ENCODE assay signal across 10 cellular contexts in genomic region chr4:103429283-103429682, GRCh38.
DNase-seq lines count a peak whose midpoint lies in the region; ATAC-seq and TF ChIP-seq lines count a peak whose summit lies in the region.
"Had no signal": no experiment of that assay in that cellular context is flagged by ENCODE, and none has a peak within 500 bp of the region (broad histone marks: within the 10 kb centered on the region; RNA-seq: fewer than 3 reads in every experiment).

No MANE protein-coding gene starts in this region.

- POLR2A ChIA-PET in T-cell (lab: Charles Lee), result no interaction called here

- H3K36me3 Mint-ChIP-seq in T-cell, result no peaks in the 10 kb centered on the region

- no peaks in the 10 kb centered on the region for H3K27me3 Mint-ChIP-seq in T-cell

- H3K9me3 Mint-ChIP-seq in T-cell, result peaks cover 0 to 4% (median 3%) of the 10 kb centered on the region in 3 donors
- H3K9me3 Mint-ChIP-seq: activated T-cell treated with anti-CD3 and anti-CD28 coated beads, Interleukin-2, amount 50 U/mL, for 4 hours had no signal

- ATAC-seq in GM18498 (IDR thresholded peaks at IDR 0.05; ENCODE audit: unreplicated experiment) (peak; percentile 86), GM21360 (IDR thresholded peaks at IDR 0.05; ENCODE audit: unreplicated experiment) (peak; percentile 98), HG03280 (IDR thresholded peaks at IDR 0.05; ENCODE audit: unreplicated experiment) (peak; percentile 82), T-cell (replicated peaks in 1 of 4) (no peak)

- H3K4me1 Mint-ChIP-seq in T-cell, result no peaks in the 10 kb centered on the region

- H3K4me3 ChIP-seq in fibroblast of pulmonary artery (replicated peaks; ENCODE audit: low read depth, low read length), result no peak overlapping the region

- DNase-seq in fibroblast of pulmonary artery (ENCODE audit: low read depth) (no peak), NCI-H187 treated with DMSO at 0.1 percent for 48 hours (lab: John Stamatoyannopoulos, UW) (no peak), 8988T (no peak), anterior cingulate cortex (lab: John Stamatoyannopoulos, UW) (no peak), T-cell (no peak)
- DNase-seq: activated T-cell treated with anti-CD3 and anti-CD28 coated beads, Interleukin-2, amount 50 U/mL, for 4 hours; NCI-H510A treated with DMSO at 0.1 percent for 48 hours had no signal

- no peak overlapping the region for H3K4me3 Mint-ChIP-seq in T-cell
- H3K4me3 Mint-ChIP-seq: activated T-cell treated with anti-CD3 and anti-CD28 coated beads, Interleukin-2, amount 50 U/mL, for 4 hours had no signal

- TF ChIP-seq CTCF in fibroblast of pulmonary artery (IDR thresholded peaks at IDR 0.05; ENCODE audit: low read length, missing control alignments), result peak; percentile 5

- CTCF ChIA-PET in T-cell (lab: Charles Lee), result no interaction called here

- no peak overlapping the region for H3K27ac Mint-ChIP-seq in T-cell

Comparison
In these comparisons a context has a peak if more than half of its experiments do, and no peak if none do; other contexts are left out.
1. ATAC-seq: peak in GM18498 (single experiment), GM21360 (single experiment) and HG03280 (single experiment); none in T-cell (0 of 4).